In the genomic region with DNA sequence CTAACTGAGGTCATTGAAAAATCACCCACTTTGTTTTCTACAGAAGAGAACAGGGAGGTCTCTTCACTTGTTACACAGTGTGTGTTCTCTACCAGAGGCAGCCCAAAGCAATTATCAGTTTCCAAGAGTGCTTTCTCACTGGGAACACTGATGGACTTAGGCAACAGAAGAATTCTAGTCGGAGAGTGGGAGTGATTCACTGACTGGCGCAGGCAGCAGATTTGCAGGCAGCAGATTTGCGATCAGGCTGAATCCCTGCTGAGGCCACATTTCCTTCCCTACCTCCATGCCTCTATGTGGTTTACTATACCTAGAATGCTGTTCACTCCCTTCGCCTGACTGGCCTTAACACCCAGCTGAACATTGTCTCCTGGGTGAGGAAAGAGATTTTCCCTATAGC, we compare ENCODE assay signal across 13 cellular contexts. TPM values are rescaled to one million over a fixed set of nuclear protein-coding genes. Genes with fewer than 3 reads are reported as not detected.
DNase-seq lines count a peak whose midpoint lies in the region; ATAC-seq, FAIRE-seq and TF ChIP-seq lines count a peak whose summit lies in the region.
"Had no signal": no experiment of that assay in that cellular context is flagged by ENCODE, and none has a peak within 500 bp of the region (broad histone marks: within the 10 kb centered on the region; RNA-seq: fewer than 3 reads in every experiment).

No MANE protein-coding gene starts in this region.

- H3K4me2 ChIP-seq in astrocyte (ENCODE audit: low read length) (peak overlapping the region; percentile 69), neural progenitor cell (no peak overlapping the region)

- H3K9ac ChIP-seq in astrocyte (ENCODE audit: low read length) (peak overlapping the region; percentile 66), neural progenitor cell (no peak overlapping the region)

- H3K9me3 ChIP-seq in astrocyte (ENCODE audit: insufficient read depth, low read depth, low read length) (no peaks in the 10 kb centered on the region), neural progenitor cell (ENCODE audit: low read depth) (no peaks in the 10 kb centered on the region), heart right ventricle (no peaks in the 10 kb centered on the region)
- H3K9me3 ChIP-seq: gastroesophageal sphincter had no signal

- peak overlapping the region; percentile 65 for H3K27ac ChIP-seq in astrocyte (ENCODE audit: low read depth, low read length)
- H3K27ac ChIP-seq in neural progenitor cell: no peak overlapping the region
- H3K27ac ChIP-seq in heart right ventricle: no peak overlapping the region
- H3K27ac ChIP-seq: gastroesophageal sphincter had no signal

- no peaks in the 10 kb centered on the region for H3K9me3 Mint-ChIP-seq in Calu3 (ENCODE audit: low read depth, unreplicated experiment)
- H3K9me3 Mint-ChIP-seq in astrocyte (ENCODE audit: unreplicated experiment): no peaks in the 10 kb centered on the region
- no peaks in the 10 kb centered on the region for H3K9me3 Mint-ChIP-seq in neural progenitor cell
- H3K9me3 Mint-ChIP-seq: central memory CD8-positive, alpha-beta T cell had no signal

- H4K20me1 ChIP-seq in astrocyte (ENCODE audit: insufficient read depth, low read length) (no peaks in the 10 kb centered on the region), neural progenitor cell (ENCODE audit: low read depth) (peaks cover 5% of the 10 kb centered on the region)

- H3K27me3 Mint-ChIP-seq in Calu3 (ENCODE audit: unreplicated experiment) (no peaks in the 10 kb centered on the region), astrocyte (ENCODE audit: low read depth, unreplicated experiment) (no peaks in the 10 kb centered on the region), neural progenitor cell (ENCODE audit: insufficient read depth, low read depth) (no peaks in the 10 kb centered on the region)
- H3K27me3 Mint-ChIP-seq: central memory CD8-positive, alpha-beta T cell had no signal

- TF ChIP-seq CTCF in Calu3 (IDR thresholded peaks at IDR 0.05; ENCODE audit: unreplicated experiment): no peak
- TF ChIP-seq CTCF in astrocyte (IDR thresholded peaks at IDR 0.05; ENCODE audit: insufficient read depth, low read depth, low read length): no peak
- no peak for TF ChIP-seq CTCF in neural progenitor cell (IDR thresholded peaks at IDR 0.05)
- TF ChIP-seq CTCF in heart right ventricle (IDR thresholded peaks at IDR 0.05): no peak

- no peaks in the 10 kb centered on the region for H3K27me3 ChIP-seq in astrocyte (ENCODE audit: insufficient read depth, low read length)
- no peaks in the 10 kb centered on the region for H3K27me3 ChIP-seq in neural progenitor cell
- no peaks in the 10 kb centered on the region for H3K27me3 ChIP-seq in heart right ventricle
- H3K27me3 ChIP-seq: gastroesophageal sphincter had no signal

- intact Hi-C loops in Calu3 (cut with micrococcal nuclease; ENCODE audit: unreplicated experiment): loop anchor here (10.0 kb wide), 1 partner anchor 205 kb away; no protein-coding TSS in a partner anchor
- intact Hi-C loops in heart right ventricle (cut with DNase I): loop anchor here in 1 of 10 donors (10.0 kb wide), 1 partner anchor 55 kb away; no protein-coding TSS in a partner anchor

- H3K27ac Mint-ChIP-seq in Calu3 (ENCODE audit: unreplicated experiment) (peak overlapping the region; percentile 82), astrocyte (ENCODE audit: unreplicated experiment) (peak overlapping the region; percentile 41), neural progenitor cell (no peak overlapping the region)

- H3F3A ChIP-seq in neural progenitor cell (ENCODE audit: low read depth): peaks cover 6% of the 10 kb centered on the region

- no peak for DNase-seq in Calu3
- peak; percentile 59 to 75 for DNase-seq in Kasumi-1 (lab: John Stamatoyannopoulos, UW)
- DNase-seq in astrocyte (ENCODE audit: low read depth): peak; percentile 78
- peak; percentile 19 for DNase-seq in neural progenitor cell (ENCODE audit: low spot score)
- no peak for DNase-seq in HuH-7 (ENCODE audit: low spot score)
- DNase-seq in stimulated activated CD4-positive, alpha-beta T cell treated with anti-CD3 and anti-CD28 coated beads, Interleukin-2, amount 100 ng/mL, for 24 hours: no peak
- no peak for DNase-seq in heart right ventricle
- DNase-seq: NCI-H446; stimulated activated CD8-positive, alpha-beta memory T cell treated with anti-CD3 and anti-CD28 coated beads, Interleukin-4, amount 100 ng/mL, for 48 hours had no signal

- CTCF ChIA-PET in Calu3 (lab: Charles Lee): no interaction called here

- no TSS peak for BruUV-seq in Calu3 (replicated peaks; lab: Mats Ljungman, UMichigan)

- H2AFZ ChIP-seq in astrocyte (ENCODE audit: low read depth, low read length) (no peak overlapping the region), neural progenitor cell (replicated peaks) (no peak overlapping the region)

- H3K4me3 ChIP-seq in astrocyte (ENCODE audit: insufficient read depth, low read depth, low read length) (no peak overlapping the region), neural progenitor cell (no peak overlapping the region), heart right ventricle (no peak overlapping the region)
- H3K4me3 ChIP-seq: gastroesophageal sphincter, lung had no signal

- H3K4me3 Mint-ChIP-seq in Calu3 (ENCODE audit: low read depth, unreplicated experiment) (peak overlapping the region; percentile 29), astrocyte (ENCODE audit: unreplicated experiment) (no peak overlapping the region), neural progenitor cell (no peak overlapping the region)
- H3K4me3 Mint-ChIP-seq: central memory CD8-positive, alpha-beta T cell had no signal

- H3K4me1 ChIP-seq in astrocyte (ENCODE audit: insufficient read depth, low read length): peaks cover 37% of the 10 kb centered on the region
- H3K4me1 ChIP-seq in neural progenitor cell: peaks cover 6% of the 10 kb centered on the region
- H3K4me1 ChIP-seq in heart right ventricle: peaks cover 0 to 15% (median 0%) of the 10 kb centered on the region in 9 donors
- H3K4me1 ChIP-seq: gastroesophageal sphincter had no signal

- ATAC-seq in heart right ventricle: no peak
- ATAC-seq: gastroesophageal sphincter had no signal

- H3K36me3 ChIP-seq in astrocyte (ENCODE audit: insufficient read depth, low read length) (peaks cover 32% of the 10 kb centered on the region), neural progenitor cell (no peaks in the 10 kb centered on the region), heart right ventricle (peaks cover 0 to 28% (median 0%) of the 10 kb centered on the region in 9 donors)

- peaks cover 32% of the 10 kb centered on the region for H3K79me2 ChIP-seq in astrocyte (ENCODE audit: insufficient read depth, low read length)
- peaks cover under 1% of the 10 kb centered on the region for H3K79me2 ChIP-seq in neural progenitor cell (ENCODE audit: low read depth)

- H3K36me3 Mint-ChIP-seq in Calu3 (ENCODE audit: insufficient read depth, unreplicated experiment) (peaks cover 62% of the 10 kb centered on the region), astrocyte (ENCODE audit: low read depth, unreplicated experiment) (peaks cover 2% of the 10 kb centered on the region), neural progenitor cell (no peaks in the 10 kb centered on the region)

- WGBS in heart right ventricle, 2 donors: 66 to 69% methylated on average over 4 of the region's 4 CpGs

- FAIRE-seq in astrocyte (lab: Jason Lieb, UNC): no peak
- FAIRE-seq: GM18507 had no signal

- H3K4me1 Mint-ChIP-seq in Calu3 (ENCODE audit: low read depth, unreplicated experiment) (peaks cover 30% of the 10 kb centered on the region), astrocyte (ENCODE audit: low read depth, unreplicated experiment) (peaks cover 34% of the 10 kb centered on the region), neural progenitor cell (peaks cover 10% of the 10 kb centered on the region)

RNA-seq across cellular contexts. Expression of a gene that starts 6.6 kb away (rescaled TPM):
- total RNA-seq in Calu3 (2022): 141 and 182 TPM in 2 replicates
- total RNA-seq in astrocyte: 50.3 and 76.1 TPM in 2 replicates
- 25.0 and 28.8 TPM in 2 replicates for total RNA-seq in neural progenitor cell (ENCODE audit: low replicate concordance)
- total RNA-seq in heart right ventricle: 10 to 100 TPM; 11.4 to 30.2 (median 14.8) TPM
- 10 to 100 TPM; 16.9 to 30.0 TPM for polyA plus RNA-seq in heart right ventricle

Comparison
In these comparisons a context has a peak if more than half of its experiments do, and no peak if none do; other contexts are left out.
1. DNase-seq: peak in Kasumi-1 (2 of 2), astrocyte (single experiment) and neural progenitor cell (single experiment); none in Calu3 (single experiment), HuH-7 (single experiment), stimulated activated CD4-positive, alpha-beta T cell treated with anti-CD3 and anti-CD28 coated beads, Interleukin-2, amount 100 ng/mL, for 24 hours (0 of 2) and heart right ventricle (0 of 2).